1 cellular context compared by ENCODE assay signal in the genomic region with DNA sequence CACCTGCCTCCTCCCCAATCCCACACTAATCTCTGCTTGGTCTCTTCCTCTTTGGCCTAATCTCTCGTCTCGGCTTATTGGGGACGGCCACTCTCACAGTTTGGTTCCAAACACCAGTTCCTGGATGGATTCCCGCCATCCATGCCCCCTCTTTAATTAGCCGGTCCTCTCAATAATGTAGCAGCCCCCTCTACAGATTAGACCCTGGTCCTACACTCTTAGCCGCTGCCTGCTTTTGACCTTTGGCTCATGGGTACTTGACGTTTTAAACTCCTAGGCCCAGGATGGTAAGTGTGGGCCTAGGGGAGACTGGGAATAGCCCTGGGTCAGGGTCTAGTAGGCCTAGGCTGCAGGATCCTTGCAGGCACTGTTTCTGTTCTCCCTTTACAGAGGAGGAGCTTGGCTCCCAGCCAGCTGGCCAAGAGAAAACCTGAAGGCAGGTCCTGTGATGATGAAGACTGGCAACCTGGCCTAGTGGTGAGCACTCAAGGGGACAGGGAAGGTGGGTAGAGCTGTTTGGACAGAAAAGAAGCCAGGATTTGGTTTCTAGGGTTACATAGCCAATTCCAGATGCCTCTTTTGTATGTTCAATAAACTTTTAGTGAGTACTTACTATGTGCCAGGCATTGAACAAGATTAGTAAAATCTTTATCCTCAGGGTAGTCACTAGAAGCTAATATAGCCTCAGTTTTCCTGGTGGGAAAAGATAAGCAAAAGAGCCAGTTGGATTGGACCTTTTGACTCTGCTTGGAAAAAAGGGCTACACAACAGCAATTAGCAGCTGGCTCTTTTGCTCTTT.
TF ChIP-seq lines count a peak whose summit lies in the region.

No MANE protein-coding gene starts in this region.

TF ChIP-seq in liver, 16 proteins besides CTCF, POLR2A, EP300 and RAD21 (continued from another document):
- TF ChIP-seq YY1 (IDR thresholded peaks at IDR 0.05) (no peak), EGR1 (IDR thresholded peaks at IDR 0.05; ENCODE audit: low read depth in 2 of 2) (no peak), NR2F2 (IDR thresholded peaks at IDR 0.05) (no peak), SP1 (IDR thresholded peaks at IDR 0.05) (no peak), FOXA2 (IDR thresholded peaks at IDR 0.05) (no peak), HNF4G (IDR thresholded peaks at IDR 0.05) (no peak), GABPA (IDR thresholded peaks at IDR 0.05 in 1 of 2, conservative IDR thresholded peaks at IDR 0.05 in 1 of 2) (no peak), FOXA1 (IDR thresholded peaks at IDR 0.05) (no peak), JUND (IDR thresholded peaks at IDR 0.05) (no peak), HNF4A (conservative IDR thresholded peaks at IDR 0.05) (no peak)
- TF ChIP-seq, protein P1, sequence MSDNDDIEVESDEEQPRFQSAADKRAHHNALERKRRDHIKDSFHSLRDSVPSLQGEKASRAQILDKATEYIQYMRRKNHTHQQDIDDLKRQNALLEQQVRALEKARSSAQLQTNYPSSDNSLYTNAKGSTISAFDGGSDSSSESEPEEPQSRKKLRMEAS (IDR thresholded peaks at IDR 0.05): no peak
- TF ChIP-seq, protein P2, sequence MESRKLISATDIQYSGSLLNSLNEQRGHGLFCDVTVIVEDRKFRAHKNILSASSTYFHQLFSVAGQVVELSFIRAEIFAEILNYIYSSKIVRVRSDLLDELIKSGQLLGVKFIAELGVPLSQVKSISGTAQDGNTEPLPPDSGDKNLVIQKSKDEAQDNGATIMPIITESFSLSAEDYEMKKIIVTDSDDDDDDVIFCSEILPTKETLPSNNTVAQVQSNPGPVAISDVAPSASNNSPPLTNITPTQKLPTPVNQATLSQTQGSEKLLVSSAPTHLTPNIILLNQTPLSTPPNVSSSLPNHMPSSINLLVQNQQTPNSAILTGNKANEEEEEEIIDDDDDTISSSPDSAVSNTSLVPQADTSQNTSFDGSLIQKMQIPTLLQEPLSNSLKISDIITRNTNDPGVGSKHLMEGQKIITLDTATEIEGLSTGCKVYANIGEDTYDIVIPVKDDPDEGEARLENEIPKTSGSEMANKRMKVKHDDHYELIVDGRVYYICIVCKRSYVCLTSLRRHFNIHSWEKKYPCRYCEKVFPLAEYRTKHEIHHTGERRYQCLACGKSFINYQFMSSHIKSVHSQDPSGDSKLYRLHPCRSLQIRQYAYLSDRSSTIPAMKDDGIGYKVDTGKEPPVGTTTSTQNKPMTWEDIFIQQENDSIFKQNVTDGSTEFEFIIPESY (IDR thresholded peaks at IDR 0.05): no peak
